Comparison of ENCODE assay signal across 8 cellular contexts in genomic region chr5:139517683-139518564, GRCh38. TPM values are rescaled to one million over a fixed set of nuclear protein-coding genes. Genes with fewer than 3 reads are reported as not detected.
DNase-seq lines count a peak whose midpoint lies in the region; ATAC-seq and TF ChIP-seq lines count a peak whose summit lies in the region.

No MANE protein-coding gene starts in this region.

- H3K27me3 Mint-ChIP-seq in activated CD4-positive, alpha-beta memory T cell treated with anti-CD3 and anti-CD28 coated beads, Interleukin-2, amount 10 ng/mL, durations not matched to agents 7 days and 5 days, result peaks cover 2% of the 10 kb centered on the region

- H3K36me3 Mint-ChIP-seq in activated CD4-positive, alpha-beta memory T cell treated with anti-CD3 and anti-CD28 coated beads, Interleukin-2, amount 10 ng/mL, durations not matched to agents 7 days and 5 days (ENCODE audit: low read depth), result no peaks in the 10 kb centered on the region

- DNase-seq in C1 segment of cervical spinal cord (lab: John Stamatoyannopoulos, UW), result peak; percentile 22 to 94 (median 87)
- peak; percentile 94 for DNase-seq in NCI-H69 (lab: John Stamatoyannopoulos, UW)
- DNase-seq in activated CD4-positive, alpha-beta memory T cell treated with anti-CD3 and anti-CD28 coated beads, Interleukin-2, amount 10 ng/mL, durations not matched to agents 7 days and 5 days, result peak; percentile 92
- peak; percentile 81 for DNase-seq in effector CD4-positive, alpha-beta T cell
- DNase-seq in medulla oblongata (ENCODE audit: extremely low spot score), result peak; percentile 93
- peak; percentile 83 for DNase-seq in stimulated activated CD8-positive, alpha-beta memory T cell treated with anti-CD3 and anti-CD28 coated beads, Interleukin-12 subunit alpha, Interleukin-12 subunit beta, amount 100 ng/mL, for 1 hour (ENCODE audit: low read depth)

- H3K4me3 Mint-ChIP-seq in activated CD4-positive, alpha-beta memory T cell treated with anti-CD3 and anti-CD28 coated beads, Interleukin-2, amount 10 ng/mL, durations not matched to agents 7 days and 5 days, result peak overlapping the region; percentile 85

- no peaks in the 10 kb centered on the region for H3K9me3 Mint-ChIP-seq in activated CD4-positive, alpha-beta memory T cell treated with anti-CD3 and anti-CD28 coated beads, Interleukin-2, amount 10 ng/mL, durations not matched to agents 7 days and 5 days

- TF ChIP-seq POLR2A in GM19099 (IDR thresholded peaks at IDR 0.05; ENCODE audit: extremely low read depth, insufficient read length, low read depth), result peak; percentile 86

- CTCF ChIA-PET in activated CD4-positive, alpha-beta memory T cell treated with anti-CD3 and anti-CD28 coated beads, Interleukin-2, amount 10 ng/mL, durations not matched to agents 7 days and 5 days (lab: Charles Lee), result interaction anchor here (0.6 to 10.0 kb wide), 20 partner anchors 21 to 124 kb away, joined by 3 to 329 read pairs (median 4); partner anchors contain the start of genes DNAJC18, SMIM33, SPATA24 and STING1

- peak overlapping the region; percentile 83 for H3K27ac Mint-ChIP-seq in activated CD4-positive, alpha-beta memory T cell treated with anti-CD3 and anti-CD28 coated beads, Interleukin-2, amount 10 ng/mL, durations not matched to agents 7 days and 5 days

- peaks cover 41% of the 10 kb centered on the region for H3K4me1 Mint-ChIP-seq in activated CD4-positive, alpha-beta memory T cell treated with anti-CD3 and anti-CD28 coated beads, Interleukin-2, amount 10 ng/mL, durations not matched to agents 7 days and 5 days

- POLR2A ChIA-PET in activated CD4-positive, alpha-beta memory T cell treated with anti-CD3 and anti-CD28 coated beads, Interleukin-2, amount 10 ng/mL, durations not matched to agents 7 days and 5 days (lab: Charles Lee), result interaction anchor here (0.7 to 4.0 kb wide), 11 partner anchors 36 to 248 kb away, joined by 3 to 18 read pairs (median 4); partner anchors contain the start of genes SPATA24, STING1 and UBE2D2

- peak; percentile 63 for ATAC-seq in HG03378 (IDR thresholded peaks at IDR 0.05; ENCODE audit: unreplicated experiment)

RNA-seq across cellular contexts. Expression of gene STING1, which starts 35.4 kb away (rescaled TPM):
- 100 to 1,000 TPM; 277 to 281 TPM for total RNA-seq in activated CD4-positive, alpha-beta memory T cell treated with anti-CD3 and anti-CD28 coated beads, Interleukin-2, amount 10 ng/mL, durations not matched to agents 7 days and 5 days

RNA-seq across cellular contexts. Expression of gene UBE2D2, which starts 43.2 kb away (rescaled TPM):
- 100 to 1,000 TPM; 241 to 244 TPM for total RNA-seq in activated CD4-positive, alpha-beta memory T cell treated with anti-CD3 and anti-CD28 coated beads, Interleukin-2, amount 10 ng/mL, durations not matched to agents 7 days and 5 days

RNA-seq across cellular contexts. Expression of gene SMIM33, which starts 47.1 kb away (rescaled TPM):
- 1 to 10 TPM; 2.0 to 2.3 TPM for total RNA-seq in activated CD4-positive, alpha-beta memory T cell treated with anti-CD3 and anti-CD28 coated beads, Interleukin-2, amount 10 ng/mL, durations not matched to agents 7 days and 5 days

RNA-seq across cellular contexts. Expression of gene ECSCR, which starts 55.4 kb away (rescaled TPM):
- 1 to 10 TPM in 1 of 2 experiments, not detected in 1; 1.1 TPM for total RNA-seq in activated CD4-positive, alpha-beta memory T cell treated with anti-CD3 and anti-CD28 coated beads, Interleukin-2, amount 10 ng/mL, durations not matched to agents 7 days and 5 days

Comparison
In these comparisons a context has a peak if more than half of its experiments do, and no peak if none do; other contexts are left out.
1. Peak in every context shown above with its lines: DNase-seq and ATAC-seq.